In the genomic region with DNA sequence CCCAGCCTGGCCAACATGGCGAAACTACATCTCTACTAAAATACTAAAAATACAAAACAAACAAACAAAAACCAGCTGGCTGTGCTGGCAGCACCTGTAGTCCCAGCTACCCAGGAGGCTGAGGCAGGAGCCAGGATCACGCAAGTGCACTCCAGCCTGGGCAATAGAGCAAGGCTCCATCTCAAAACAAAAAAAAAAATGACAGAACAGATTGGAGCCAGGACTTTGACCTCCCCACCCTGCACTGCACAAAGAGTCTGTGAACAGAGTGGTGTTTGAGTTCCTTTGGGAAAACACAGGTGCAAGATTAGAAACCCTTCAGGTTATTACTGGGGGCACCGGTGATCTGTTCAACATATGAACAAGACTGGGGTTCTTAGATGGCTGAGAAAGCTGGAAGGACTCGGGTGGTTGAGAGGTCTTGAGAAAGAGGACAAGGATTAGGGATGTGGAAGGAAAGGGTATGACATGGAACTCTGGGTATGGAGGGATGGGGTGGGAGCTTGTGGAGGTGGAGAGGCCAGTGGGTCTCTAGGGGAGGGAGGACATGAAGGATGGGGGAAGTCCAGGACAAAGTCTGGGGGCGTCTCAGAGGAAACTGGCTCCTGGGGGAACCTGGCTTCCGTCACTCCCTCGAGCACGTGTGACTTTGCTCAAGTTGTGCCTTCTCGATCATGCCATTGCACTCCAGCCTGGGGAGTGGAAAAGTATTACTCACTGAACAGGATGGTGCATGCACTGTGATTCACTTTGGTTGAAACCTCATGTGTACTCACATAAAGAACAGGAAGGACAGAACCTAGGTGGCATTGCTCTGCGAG, we compare ENCODE assay signal across 8 cellular contexts. TPM values are rescaled to one million over a fixed set of nuclear protein-coding genes. Genes with fewer than 3 reads are reported as not detected.
DNase-seq lines count a peak whose midpoint lies in the region; ATAC-seq and TF ChIP-seq lines count a peak whose summit lies in the region.

No MANE protein-coding gene starts in this region.

- intact Hi-C loops in breast epithelium (cut with DNase I; ENCODE audit: low total_unique reads) (loop anchor here (5.0 kb wide), 1 partner anchor 36 kb away; no protein-coding TSS in a partner anchor), prostate gland (cut with DNase I) (no loop called here)

- H3K27ac ChIP-seq in breast epithelium (peak overlapping the region; percentile 29 to 50), prostate gland (no peak overlapping the region)

- 68% methylated on average over 10 of the region's 10 CpGs for WGBS in prostate gland

- TF ChIP-seq CTCF in breast epithelium (IDR thresholded peaks at IDR 0.05) = no peak
- no peak for TF ChIP-seq CTCF in prostate gland (IDR thresholded peaks at IDR 0.05)

- H3K4me1 Mint-ChIP-seq in natural killer cell treated with Interleukin-12 subunit alpha and Interleukin-12 subunit beta and Interleukin-15 and Interleukin-18, amount 100 ng/mL, for 72 hours (ENCODE audit: low read depth in 2 of 2) = peaks cover 18 to 24% of the 10 kb centered on the region in 2 donors

- peaks cover 5% of the 10 kb centered on the region for H3K36me3 ChIP-seq in breast epithelium
- H3K36me3 ChIP-seq in prostate gland = peaks cover 8 to 10% of the 10 kb centered on the region in 2 donors

- no peaks in the 10 kb centered on the region for H3K27me3 ChIP-seq in breast epithelium
- H3K27me3 ChIP-seq in prostate gland (replicated peaks; ENCODE audit: insufficient read depth) = no peaks in the 10 kb centered on the region

- no peaks in the 10 kb centered on the region for H3K9me3 Mint-ChIP-seq in natural killer cell treated with Interleukin-12 subunit alpha and Interleukin-12 subunit beta and Interleukin-15 and Interleukin-18, amount 100 ng/mL, for 72 hours

- peak; percentile 63 for DNase-seq in AG20443 (ENCODE audit: low spot score)
- DNase-seq in T follicular helper cell (ENCODE audit: low read depth) = peak; percentile 50
- DNase-seq in breast epithelium (ENCODE audit: low spot score in 2 of 2) = no peak
- no peak for DNase-seq in natural killer cell treated with Interleukin-12 subunit alpha and Interleukin-12 subunit beta and Interleukin-15 and Interleukin-18, amount 100 ng/mL, for 72 hours (ENCODE audit: low spot score)
- no peak for DNase-seq in T1000 (lab: John Stamatoyannopoulos, UW)
- DNase-seq in prostate gland (ENCODE audit: low spot score) = no peak

- TF ChIP-seq POLR2A in breast epithelium (IDR thresholded peaks at IDR 0.05) (no peak), prostate gland (IDR thresholded peaks at IDR 0.05) (no peak)

- H3K4me1 ChIP-seq in breast epithelium (no peaks in the 10 kb centered on the region), prostate gland (replicated peaks) (no peaks in the 10 kb centered on the region)

- H3K4me3 ChIP-seq in breast epithelium = no peak overlapping the region
- H3K4me3 ChIP-seq in prostate gland = no peak overlapping the region

- H3K36me3 Mint-ChIP-seq in natural killer cell treated with Interleukin-12 subunit alpha and Interleukin-12 subunit beta and Interleukin-15 and Interleukin-18, amount 100 ng/mL, for 72 hours = peaks cover 9% of the 10 kb centered on the region

- peak overlapping the region; percentile 57 for H3K4me3 Mint-ChIP-seq in natural killer cell treated with Interleukin-12 subunit alpha and Interleukin-12 subunit beta and Interleukin-15 and Interleukin-18, amount 100 ng/mL, for 72 hours

- H3K27ac Mint-ChIP-seq in natural killer cell treated with Interleukin-12 subunit alpha and Interleukin-12 subunit beta and Interleukin-15 and Interleukin-18, amount 100 ng/mL, for 72 hours = peak overlapping the region; percentile 86 to 87

- ATAC-seq in natural killer cell treated with Interleukin-12 subunit alpha and Interleukin-12 subunit beta and Interleukin-15 and Interleukin-18, amount 100 ng/mL, for 72 hours = peak; percentile 62 to 74
- no peak for ATAC-seq in HG03139 (IDR thresholded peaks at IDR 0.05; ENCODE audit: unreplicated experiment)
- no peak for ATAC-seq in GM19395 (IDR thresholded peaks at IDR 0.05; ENCODE audit: unreplicated experiment)

- H3K27me3 Mint-ChIP-seq in natural killer cell treated with Interleukin-12 subunit alpha and Interleukin-12 subunit beta and Interleukin-15 and Interleukin-18, amount 100 ng/mL, for 72 hours = no peaks in the 10 kb centered on the region

- H3K9me3 ChIP-seq in breast epithelium (no peaks in the 10 kb centered on the region), prostate gland (no peaks in the 10 kb centered on the region)

RNA-seq across cellular contexts. Expression of gene RCN3, which starts 25.9 kb away (rescaled TPM):
- total RNA-seq in breast epithelium = 10 to 100 TPM; 17.3 to 40.2 (median 34.7) TPM
- total RNA-seq in natural killer cell treated with Interleukin-12 subunit alpha and Interleukin-12 subunit beta and Interleukin-15 and Interleukin-18, amount 100 ng/mL, for 72 hours = 1 to 10 TPM; 1.6 to 2.0 TPM
- 10 to 100 TPM in 1 of 2 donors, 1 to 10 TPM in 1; 2.5 to 14.5 TPM for total RNA-seq in prostate gland

RNA-seq across cellular contexts. Expression of gene NOSIP, which starts 26.7 kb away (rescaled TPM):
- total RNA-seq in breast epithelium = 10 to 100 TPM; 54.7 to 60.0 (median 57.4) TPM
- total RNA-seq in natural killer cell treated with Interleukin-12 subunit alpha and Interleukin-12 subunit beta and Interleukin-15 and Interleukin-18, amount 100 ng/mL, for 72 hours = 10 to 100 TPM; 70.6 to 75.2 TPM
- 10 to 100 TPM; 62.9 to 91.7 TPM for total RNA-seq in prostate gland

RNA-seq across cellular contexts. Expression of gene PRRG2, which starts 27.5 kb away (rescaled TPM):
- 10 to 100 TPM in 2 of 3 donors, under 1 TPM in 1; 0.32 to 16.1 (median 10.2) TPM for total RNA-seq in breast epithelium
- 1 to 10 TPM in 1 of 2 donors, under 1 TPM in 1; 0.81 to 1.5 TPM for total RNA-seq in natural killer cell treated with Interleukin-12 subunit alpha and Interleukin-12 subunit beta and Interleukin-15 and Interleukin-18, amount 100 ng/mL, for 72 hours
- total RNA-seq in prostate gland = 10 to 100 TPM in 1 of 2 donors, 1 to 10 TPM in 1; 8.1 to 22.5 TPM

RNA-seq across cellular contexts. Expression of gene PRR12, which starts 37.3 kb away (rescaled TPM):
- total RNA-seq in breast epithelium (1 to 10 TPM; 6.2 to 8.8 (median 6.3) TPM), prostate gland (10 to 100 TPM; 24.0 to 41.9 TPM)
- total RNA-seq in natural killer cell treated with Interleukin-12 subunit alpha and Interleukin-12 subunit beta and Interleukin-15 and Interleukin-18, amount 100 ng/mL, for 72 hours = 10 to 100 TPM; 29.7 to 45.7 TPM

RNA-seq across cellular contexts. Expression of gene FCGRT, which starts 41.2 kb away (rescaled TPM):
- total RNA-seq in breast epithelium (100 to 1,000 TPM; 164 to 389 (median 199) TPM), prostate gland (100 to 1,000 TPM; 140 to 153 TPM)
- total RNA-seq in natural killer cell treated with Interleukin-12 subunit alpha and Interleukin-12 subunit beta and Interleukin-15 and Interleukin-18, amount 100 ng/mL, for 72 hours = 1 to 10 TPM; 1.6 to 3.0 TPM

Comparison
In these comparisons a context has a peak if more than half of its experiments do, and no peak if none do; other contexts are left out.
1. DNase-seq: peak in AG20443 (single experiment) and T follicular helper cell (single experiment); none in breast epithelium (0 of 2), natural killer cell treated with Interleukin-12 subunit alpha and Interleukin-12 subunit beta and Interleukin-15 and Interleukin-18, amount 100 ng/mL, for 72 hours (single experiment), T1000 (single experiment) and prostate gland (single experiment).
2. H3K27ac ChIP-seq: peak in breast epithelium (2 of 2); none in prostate gland (0 of 2).
3. ATAC-seq: peak in natural killer cell treated with Interleukin-12 subunit alpha and Interleukin-12 subunit beta and Interleukin-15 and Interleukin-18, amount 100 ng/mL, for 72 hours (2 of 2); none in HG03139 (single experiment) and GM19395 (single experiment).